In genomic region chr7:30717181-30717580, GRCh38 we compare ENCODE assay signal across 1 cellular context.
TF ChIP-seq lines count a peak whose summit lies in the region.

No MANE protein-coding gene starts in this region.

TF ChIP-seq in H1, 55 proteins besides CTCF, POLR2A, EP300 and RAD21:
- TF ChIP-seq E2F6 (IDR thresholded peaks at IDR 0.05), result peak; percentile 87
- TF ChIP-seq CEBPB (IDR thresholded peaks at IDR 0.05; ENCODE audit: low read depth, low read length), result 0 out of 2 replicates have a peak, but pooled peaks have one; percentile 12
- peak; percentile 93 for TF ChIP-seq MAX (IDR thresholded peaks at IDR 0.05)
- TF ChIP-seq TEAD4 (IDR thresholded peaks at IDR 0.05; ENCODE audit: low read depth, low read length), result 0 out of 2 replicates have a peak, but pooled peaks have one; percentile 7
- TF ChIP-seq SIRT6 (IDR thresholded peaks at IDR 0.05; ENCODE audit: low read length), result no peak
- no peak for TF ChIP-seq NANOG (IDR thresholded peaks at IDR 0.05; ENCODE audit: insufficient read depth, low read depth, low read length, poor library complexity, severe bottlenecking)
- TF ChIP-seq JUND (IDR thresholded peaks at IDR 0.05; ENCODE audit: low read length), result no peak
